Comparison of ENCODE assay signal across 15 cellular contexts in genomic region chr5:148843510-148844318, GRCh38. TPM values are rescaled to one million over a fixed set of nuclear protein-coding genes. Genes with fewer than 3 reads are reported as not detected.
DNase-seq lines count a peak whose midpoint lies in the region; ATAC-seq and TF ChIP-seq lines count a peak whose summit lies in the region.
"Had no signal": no experiment of that assay in that cellular context is flagged by ENCODE, and none has a peak within 500 bp of the region (broad histone marks: within the 10 kb centered on the region; RNA-seq: fewer than 3 reads in every experiment).

No MANE protein-coding gene starts in this region.

- H3K36me3 Mint-ChIP-seq in central memory CD8-positive, alpha-beta T cell (ENCODE audit: insufficient read depth): peaks cover 9% of the 10 kb centered on the region

- no peaks in the 10 kb centered on the region for H3K36me3 ChIP-seq in IMR-90 (ENCODE audit: control insufficient read depth, insufficient read depth, low read length)
- H3K36me3 ChIP-seq: thyroid gland had no signal

- H3K9me3 Mint-ChIP-seq in central memory CD8-positive, alpha-beta T cell: peaks cover 6% of the 10 kb centered on the region

- in situ Hi-C loops in IMR-90 (cut with MboI; ENCODE audit: low sequenced_read_pairs): no loop called here

- no peak overlapping the region for H3K27ac ChIP-seq in IMR-90 (ENCODE audit: insufficient read depth, low read length)
- H3K27ac ChIP-seq: thyroid gland had no signal

- peaks cover 84% of the 10 kb centered on the region for H3K4me1 Mint-ChIP-seq in central memory CD8-positive, alpha-beta T cell

- H2BK5ac ChIP-seq in IMR-90 (ENCODE audit: low read depth, low read length, poor library complexity, severe bottlenecking): peak overlapping the region; percentile 42

- peak overlapping the region; percentile 14; the same call in 1 of the 2 replicates for H3K4me2 ChIP-seq in IMR-90 (ENCODE audit: low read depth, low read length)

- no peak overlapping the region for H3K4me3 Mint-ChIP-seq in central memory CD8-positive, alpha-beta T cell
- H3K4me3 Mint-ChIP-seq: B cell had no signal

- POLR2A ChIA-PET in IMR-90 (lab: Charles Lee; ENCODE audit: unreplicated experiment): no interaction called here

- ATAC-seq in IMR-90 (ENCODE audit: low read depth) (no peak; the same call in 1 of the 2 replicates), HG03135 (IDR thresholded peaks at IDR 0.05; ENCODE audit: unreplicated experiment) (no peak), GM19328 (IDR thresholded peaks at IDR 0.05; ENCODE audit: unreplicated experiment) (no peak)
- ATAC-seq in central memory CD8-positive, alpha-beta T cell (replicated peaks; ENCODE audit: extremely low read depth, poor library complexity, severe bottlenecking): no peak

- H4K5ac ChIP-seq in IMR-90 (ENCODE audit: low read depth, low read length): no peak overlapping the region

- H3K4me3 ChIP-seq in AG10803 (ENCODE audit: low read length): no peak overlapping the region
- H3K4me3 ChIP-seq in IMR-90 (ENCODE audit: insufficient read depth, low read depth, low read length): no peak overlapping the region
- H3K4me3 ChIP-seq: mucosa of descending colon, thyroid gland had no signal

- intact Hi-C loops in IMR-90 (cut with micrococcal nuclease): no loop called here

- H4K91ac ChIP-seq in IMR-90 (ENCODE audit: insufficient read depth, low read depth, low read length): peak overlapping the region; percentile 3; the same call in 1 of the 2 replicates

- H3K9me1 ChIP-seq in IMR-90 (ENCODE audit: insufficient read depth, low read length): peaks cover 18% of the 10 kb centered on the region

- WGBS in IMR-90 (ENCODE audit: extremely low coverage in 2 of 2, insufficient read length in 1 of 2), 2 experiments: 14% methylated on average over 2 of the region's 10 CpGs; no CpG with 5 or more reads in 1 of the 2 experiments

- H3K9ac ChIP-seq in IMR-90 (ENCODE audit: low read depth, low read length): no peak overlapping the region

- H3K27me3 Mint-ChIP-seq in central memory CD8-positive, alpha-beta T cell: no peaks in the 10 kb centered on the region
- H3K27me3 Mint-ChIP-seq: B cell had no signal

- peaks cover 14% of the 10 kb centered on the region for H3K4me1 ChIP-seq in IMR-90 (ENCODE audit: control insufficient read depth, insufficient read depth, low read length)
- H3K4me1 ChIP-seq: thyroid gland had no signal

- no peaks in the 10 kb centered on the region for H3K9me3 ChIP-seq in IMR-90 (ENCODE audit: control insufficient read depth, insufficient read depth, low read length)
- H3K9me3 ChIP-seq: mucosa of descending colon, thyroid gland had no signal

- peak overlapping the region; percentile 36; the same call in 1 of the 2 replicates for H3K18ac ChIP-seq in IMR-90 (ENCODE audit: low read depth, low read length)

- peak overlapping the region; percentile 35 for H3K14ac ChIP-seq in IMR-90 (replicated peaks; ENCODE audit: low read depth, low read length)

- 0 out of 2 replicates have a peak overlapping the region, but pooled peaks have one; percentile 6 for H3K23ac ChIP-seq in IMR-90 (ENCODE audit: low read depth, low read length)

- H3K27ac Mint-ChIP-seq in central memory CD8-positive, alpha-beta T cell (ENCODE audit: low read depth): peak overlapping the region; percentile 70
- H3K27ac Mint-ChIP-seq: activated T-helper 2 cell treated with anti-CD3 and anti-CD28 coated beads, Interferon-gamma antibody, Interleukin-2, Interleukin-4, amounts not matched to agents 10 μg/mL and 5 μg/mL and 100 μg/mL, durations not matched to agents 14 hours and 24 hours and 36 hours; B cell had no signal

- peak overlapping the region; percentile 57 for H3K4ac ChIP-seq in IMR-90 (ENCODE audit: low read depth, low read length)

- no peak for TF ChIP-seq POLR2A in IMR-90 (IDR thresholded peaks at IDR 0.05; ENCODE audit: low read depth, low read length)

- DNase-seq in AG10803 (ENCODE audit: low read depth) (peak; percentile 29), IMR-90 (peak; percentile 64), kidney tubule cell (ENCODE audit: low spot score) (peak; percentile 43), SHP77 (lab: John Stamatoyannopoulos, UW) (no peak)
- no peak for DNase-seq in central memory CD8-positive, alpha-beta T cell (ENCODE audit: low spot score in 2 of 2)
- no peak for DNase-seq in activated effector memory CD4-positive, alpha-beta T cell treated with anti-CD3 and anti-CD28 coated beads, Interleukin-2, amount 50 U/mL, for 16 hours
- DNase-seq: activated CD4-positive, alpha-beta T cell treated with anti-CD3 and anti-CD28 coated beads, Interleukin-2, amount 50 U/mL, for 48 hours; aorta; mucosa of descending colon; NCI-H510A; thyroid gland had no signal

- peak overlapping the region; percentile 50 for H2BK20ac ChIP-seq in IMR-90 (ENCODE audit: low read depth, low read length)

- peak overlapping the region; percentile 9 for H2AFZ ChIP-seq in IMR-90 (replicated peaks; ENCODE audit: low read length, poor library complexity)

- peak overlapping the region; percentile 77; the same call in 1 of the 2 replicates for H2AK5ac ChIP-seq in IMR-90 (ENCODE audit: low read depth, low read length)

- H2AK9ac ChIP-seq in IMR-90 (replicated peaks; ENCODE audit: low read depth, low read length, poor library complexity): no peak overlapping the region

- no peak for TF ChIP-seq RAD21 in IMR-90 (IDR thresholded peaks at IDR 0.05; ENCODE audit: low read length)

- H3K79me1 ChIP-seq in IMR-90 (ENCODE audit: low read depth in 1 of 2, low read length in 2 of 2): peaks cover 3 to 18% of the 10 kb centered on the region in 2 experiments; a peak in 3 of 4 replicates

- CTCF ChIA-PET in IMR-90 (lab: Yijun Ruan, JAX): interaction anchor here (1.5 kb wide), 1 partner anchor 110 kb away, joined by 3 read pairs; no protein-coding TSS in a partner anchor

- H3K56ac ChIP-seq in IMR-90 (ENCODE audit: extremely low read depth, insufficient read depth, low read length): no peak overlapping the region

- H4K20me1 ChIP-seq in IMR-90 (ENCODE audit: insufficient read depth, low read length): no peaks in the 10 kb centered on the region

- dilution Hi-C loops in IMR-90 (cut with HindIII; ENCODE audit: low sequenced_read_pairs, unreplicated experiment): no loop called here

- no TSS peak for BruUV-seq in IMR-90 (replicated peaks; lab: Mats Ljungman, UMichigan)

- peak overlapping the region; percentile 22 to 37; a peak in 2 of 4 replicates for H4K8ac ChIP-seq in IMR-90 (ENCODE audit: low read depth in 2 of 2, low read length in 2 of 2)

- peak overlapping the region; percentile 48 for H2BK120ac ChIP-seq in IMR-90 (ENCODE audit: low read depth, low read length)

- H2BK15ac ChIP-seq in IMR-90 (ENCODE audit: low read depth, low read length): peak overlapping the region; percentile 19; the same call in 1 of the 3 replicates

- TF ChIP-seq CTCF in AG10803 (conservative IDR thresholded peaks at IDR 0.05; ENCODE audit: low read length) (no peak), IMR-90 (conservative IDR thresholded peaks at IDR 0.05; ENCODE audit: low read depth, low read length) (no peak)

- no peaks in the 10 kb centered on the region for H3K27me3 ChIP-seq in IMR-90 (ENCODE audit: control insufficient read depth, insufficient read depth, low read length)
- H3K27me3 ChIP-seq: thyroid gland had no signal

TF ChIP-seq in IMR-90, 13 proteins besides CTCF, POLR2A, EP300 and RAD21:
- TF ChIP-seq BHLHE40 (IDR thresholded peaks at IDR 0.05; ENCODE audit: low read depth, low read length): no peak
- TF ChIP-seq MAFK (IDR thresholded peaks at IDR 0.05; ENCODE audit: low read depth, low read length): no peak
- peak; percentile 30; the same call in 1 of the 2 replicates for TF ChIP-seq CEBPB (IDR thresholded peaks at IDR 0.05; ENCODE audit: low read depth, low read length)
- no peak for TF ChIP-seq RFX5 (IDR thresholded peaks at IDR 0.05; ENCODE audit: low read depth, low read length)
- no peak for TF ChIP-seq RCOR1 (IDR thresholded peaks at IDR 0.05; ENCODE audit: insufficient replicate concordance, low read length)
- no peak for TF ChIP-seq SMC3 (IDR thresholded peaks at IDR 0.05; ENCODE audit: low read depth, low read length)
- no peak for TF ChIP-seq MXI1 (IDR thresholded peaks at IDR 0.05; ENCODE audit: borderline replicate concordance, low read depth, low read length)
- no peak for TF ChIP-seq MAZ (IDR thresholded peaks at IDR 0.05; ENCODE audit: borderline replicate concordance, low read depth, low read length)

RNA-seq across cellular contexts. Expression of gene ADRB2, which starts 17.3 kb away (rescaled TPM):
- 3.4 and 4.4 TPM in 2 replicates for total RNA-seq in IMR-90 (2012; rRNA removed)
- 1.6 and 2.7 TPM in 2 replicates for polyA plus RNA-seq in IMR-90 (2012; rRNA removed)
- polyA plus RNA-seq in IMR-90 (2012; cell fraction: cytosol; rRNA removed): 1.6 and 1.9 TPM in 2 replicates
- polyA plus RNA-seq in IMR-90 (2012; cell fraction: nucleus; rRNA removed; ENCODE audit: low replicate concordance): 2.0 and 2.4 TPM in 2 replicates

Comparison
In these comparisons a context has a peak if more than half of its experiments do, and no peak if none do; other contexts are left out.
1. DNase-seq: peak in AG10803 (single experiment), IMR-90 (single experiment) and kidney tubule cell (single experiment); none in central memory CD8-positive, alpha-beta T cell (0 of 2), SHP77 (0 of 2) and activated effector memory CD4-positive, alpha-beta T cell treated with anti-CD3 and anti-CD28 coated beads, Interleukin-2, amount 50 U/mL, for 16 hours (single experiment).